22 cellular contexts compared by ENCODE assay signal in genomic region chr5:178376906-178377582, GRCh38.
DNase-seq lines count a peak whose midpoint lies in the region; ATAC-seq, FAIRE-seq and TF ChIP-seq lines count a peak whose summit lies in the region.
"Had no signal": no experiment of that assay in that cellular context is flagged by ENCODE, and none has a peak within 500 bp of the region (broad histone marks: within the 10 kb centered on the region; RNA-seq: fewer than 3 reads in every experiment).

No MANE protein-coding gene starts in this region.

- peaks cover 4% of the 10 kb centered on the region; the same call in 1 of the 2 replicates for H3K4me1 ChIP-seq in IMR-90 (ENCODE audit: control insufficient read depth, insufficient read depth, low read length)
- no peaks in the 10 kb centered on the region for H3K4me1 ChIP-seq in RWPE2 (ENCODE audit: insufficient read depth, poor library complexity, severe bottlenecking)
- H3K4me1 ChIP-seq in ascending aorta, result no peaks in the 10 kb centered on the region
- H3K4me1 ChIP-seq: upper lobe of left lung had no signal

- no peak overlapping the region for H2BK20ac ChIP-seq in IMR-90 (ENCODE audit: low read depth, low read length)

- ATAC-seq in IMR-90 (ENCODE audit: low read depth) (no peak), RWPE2 (ENCODE audit: low read depth) (no peak), HG02970 (IDR thresholded peaks at IDR 0.05; ENCODE audit: low FRiP score, unreplicated experiment) (no peak), HG03139 (IDR thresholded peaks at IDR 0.05; ENCODE audit: unreplicated experiment) (no peak)
- ATAC-seq: CD8-positive, alpha-beta T cell; heart right ventricle had no signal

- H3K79me1 ChIP-seq in IMR-90 (ENCODE audit: low read depth in 1 of 2, low read length in 2 of 2), result no peaks in the 10 kb centered on the region

- BruUV-seq in IMR-90 (replicated peaks; lab: Mats Ljungman, UMichigan), result no TSS peak

- peak; percentile 18 for DNase-seq in IMR-90
- DNase-seq in RWPE2 (ENCODE audit: low spot score), result peak; percentile 59
- DNase-seq in kidney epithelial cell (ENCODE audit: low read depth), result peak; percentile 19
- peak; percentile 64 for DNase-seq in posterior vena cava (ENCODE audit: low spot score)
- no peak for DNase-seq in GM12891 (ENCODE audit: insufficient read length, low spot score)
- no peak for DNase-seq in ascending aorta (ENCODE audit: low spot score in 2 of 2)
- DNase-seq: activated CD4-positive, alpha-beta T cell treated with anti-CD3 and anti-CD28 coated beads, Interleukin-2, amount 50 U/mL, for 48 hours; activated CD4-positive, CD25-positive, alpha-beta regulatory T cell; activated naive CD8-positive, alpha-beta T cell treated with anti-CD3 and anti-CD28 coated beads for 36 hours; CD8-positive, alpha-beta T cell; heart right ventricle; NCI-H1105; NCI-H2029 treated with DMSO at 0.1 percent for 48 hours; NCI-H226; NCI-H774; stimulated activated CD4-positive, alpha-beta T cell treated with anti-CD3 and anti-CD28 coated beads, Interleukin-2, amount 100 ng/mL, for 24 hours; upper lobe of left lung had no signal

- in situ Hi-C loops in IMR-90 (cut with MboI; ENCODE audit: low sequenced_read_pairs), result no loop called here

- no peaks in the 10 kb centered on the region for H3K27me3 ChIP-seq in IMR-90 (ENCODE audit: control insufficient read depth, insufficient read depth, low read length)
- H3K27me3 ChIP-seq in RWPE2 (ENCODE audit: insufficient read depth, poor library complexity, severe bottlenecking), result peaks cover 2% of the 10 kb centered on the region
- H3K27me3 ChIP-seq in kidney epithelial cell (ENCODE audit: control insufficient read depth, insufficient read depth, low read length), result no peaks in the 10 kb centered on the region
- H3K27me3 ChIP-seq in ascending aorta, result no peaks in the 10 kb centered on the region
- H3K27me3 ChIP-seq: neutrophil, upper lobe of left lung had no signal

- H4K8ac ChIP-seq in IMR-90 (ENCODE audit: low read depth in 2 of 2, low read length in 2 of 2), result no peak overlapping the region

- no peak overlapping the region for H3K4me3 ChIP-seq in IMR-90 (ENCODE audit: insufficient read depth, low read depth, low read length)
- no peak overlapping the region for H3K4me3 ChIP-seq in RWPE2 (ENCODE audit: severe bottlenecking)
- no peak overlapping the region for H3K4me3 ChIP-seq in kidney epithelial cell (ENCODE audit: low read depth, low read length)
- H3K4me3 ChIP-seq in ascending aorta, result no peak overlapping the region
- H3K4me3 ChIP-seq: heart right ventricle, skin epidermis, upper lobe of left lung had no signal

- H2AK5ac ChIP-seq in IMR-90 (ENCODE audit: low read depth, low read length), result no peak overlapping the region

- H3K14ac ChIP-seq in IMR-90 (replicated peaks; ENCODE audit: low read depth, low read length), result no peak overlapping the region

- peaks cover 24% of the 10 kb centered on the region for H3K9me3 ChIP-seq in IMR-90 (ENCODE audit: control insufficient read depth, insufficient read depth, low read length)
- no peaks in the 10 kb centered on the region for H3K9me3 ChIP-seq in RWPE2 (ENCODE audit: severe bottlenecking)
- no peaks in the 10 kb centered on the region for H3K9me3 ChIP-seq in ascending aorta
- H3K9me3 ChIP-seq: heart right ventricle, neutrophil, upper lobe of left lung had no signal

- CTCF ChIA-PET in IMR-90 (lab: Yijun Ruan, JAX), result no interaction called here

- H2AK9ac ChIP-seq in IMR-90 (replicated peaks; ENCODE audit: low read depth, low read length, poor library complexity), result no peak overlapping the region

- POLR2A ChIA-PET in IMR-90 (lab: Charles Lee; ENCODE audit: unreplicated experiment), result no interaction called here

- TF ChIP-seq RAD21 in IMR-90 (IDR thresholded peaks at IDR 0.05; ENCODE audit: low read length), result no peak

- TF ChIP-seq POLR2A in IMR-90 (IDR thresholded peaks at IDR 0.05; ENCODE audit: low read depth, low read length) (no peak), GM12891 (IDR thresholded peaks at IDR 0.05; ENCODE audit: low read depth, low read length) (no peak)

- H2BK15ac ChIP-seq in IMR-90 (ENCODE audit: low read depth, low read length), result no peak overlapping the region

- no peak overlapping the region for H3K9ac ChIP-seq in IMR-90 (ENCODE audit: low read depth, low read length)

- H3K23ac ChIP-seq in IMR-90 (ENCODE audit: low read depth, low read length), result no peak overlapping the region

- no peak overlapping the region for H3K4ac ChIP-seq in IMR-90 (ENCODE audit: low read depth, low read length)

- no peak overlapping the region for H2AFZ ChIP-seq in IMR-90 (replicated peaks; ENCODE audit: low read length, poor library complexity)

- H3K9me1 ChIP-seq in IMR-90 (ENCODE audit: insufficient read depth, low read length), result no peaks in the 10 kb centered on the region

- H3K56ac ChIP-seq in IMR-90 (ENCODE audit: extremely low read depth, insufficient read depth, low read length), result no peak overlapping the region

- no peak overlapping the region; the same call in 1 of the 2 replicates for H3K4me2 ChIP-seq in IMR-90 (ENCODE audit: low read depth, low read length)

- FAIRE-seq in GM12891 (lab: Jason Lieb, UNC), result no peak
- FAIRE-seq: HTR-8/SVneo had no signal

- H2BK120ac ChIP-seq in IMR-90 (ENCODE audit: low read depth, low read length), result no peak overlapping the region

- H3K27ac ChIP-seq in IMR-90 (ENCODE audit: insufficient read depth, low read length), result no peak overlapping the region
- no peak overlapping the region for H3K27ac ChIP-seq in RWPE2 (ENCODE audit: poor library complexity, severe bottlenecking)
- no peak overlapping the region for H3K27ac ChIP-seq in ascending aorta
- H3K27ac ChIP-seq: heart right ventricle, neutrophil, skin epidermis, upper lobe of left lung had no signal

- no peak overlapping the region for H2BK5ac ChIP-seq in IMR-90 (ENCODE audit: low read depth, low read length, poor library complexity, severe bottlenecking)

- dilution Hi-C loops in IMR-90 (cut with HindIII; ENCODE audit: low sequenced_read_pairs, unreplicated experiment), result no loop called here

- no peak overlapping the region for H4K5ac ChIP-seq in IMR-90 (ENCODE audit: low read depth, low read length)

- intact Hi-C loops in IMR-90 (cut with micrococcal nuclease), result no loop called here
- intact Hi-C loops in posterior vena cava (cut with DNase I), result no loop called here
- intact Hi-C loops in ascending aorta (cut with DNase I), result no loop called here

- no peak overlapping the region for H4K91ac ChIP-seq in IMR-90 (ENCODE audit: insufficient read depth, low read depth, low read length)

- no peak overlapping the region for H3K18ac ChIP-seq in IMR-90 (ENCODE audit: low read depth, low read length)

- H3K36me3 ChIP-seq in IMR-90 (ENCODE audit: control insufficient read depth, insufficient read depth, low read length) (no peaks in the 10 kb centered on the region), RWPE2 (ENCODE audit: low read depth) (no peaks in the 10 kb centered on the region), kidney epithelial cell (ENCODE audit: control insufficient read depth, insufficient read depth, low read length) (no peaks in the 10 kb centered on the region), ascending aorta (no peaks in the 10 kb centered on the region)
- H3K36me3 ChIP-seq: heart right ventricle, neutrophil, upper lobe of left lung had no signal

- 17% methylated on average over 12 of the region's 19 CpGs; no CpG with 5 or more reads in 1 of the 2 experiments for WGBS in IMR-90 (ENCODE audit: extremely low coverage in 2 of 2, insufficient read length in 1 of 2), 2 experiments

- H4K20me1 ChIP-seq in IMR-90 (ENCODE audit: insufficient read depth, low read length), result no peaks in the 10 kb centered on the region

- no peak for TF ChIP-seq CTCF in IMR-90 (conservative IDR thresholded peaks at IDR 0.05; ENCODE audit: low read depth, low read length)
- no peak for TF ChIP-seq CTCF in RWPE2 (IDR thresholded peaks at IDR 0.05; ENCODE audit: poor library complexity, severe bottlenecking)
- no peak for TF ChIP-seq CTCF in kidney epithelial cell (IDR thresholded peaks at IDR 0.05; ENCODE audit: insufficient read depth, low read length, poor library complexity, severe bottlenecking)
- TF ChIP-seq CTCF in ascending aorta (IDR thresholded peaks at IDR 0.05), result no peak

TF ChIP-seq in IMR-90, 13 proteins besides CTCF, POLR2A, EP300 and RAD21 (continues in another document):
- TF ChIP-seq NFE2L2 (IDR thresholded peaks at IDR 0.05; ENCODE audit: low read depth, low read length) (no peak), RCOR1 (IDR thresholded peaks at IDR 0.05; ENCODE audit: insufficient replicate concordance, low read length) (no peak), RFX5 (IDR thresholded peaks at IDR 0.05; ENCODE audit: low read depth, low read length) (no peak), MXI1 (IDR thresholded peaks at IDR 0.05; ENCODE audit: borderline replicate concordance, low read depth, low read length) (no peak), CEBPB (IDR thresholded peaks at IDR 0.05; ENCODE audit: low read depth, low read length) (no peak), CHD1 (IDR thresholded peaks at IDR 0.05; ENCODE audit: low read depth, low read length) (no peak)

TF ChIP-seq in GM12891, 5 proteins besides CTCF, POLR2A, EP300 and RAD21:
- no peak for TF ChIP-seq SPI1 (IDR thresholded peaks at IDR 0.05; ENCODE audit: low read depth, low read length)
- no peak for TF ChIP-seq POLR2AphosphoS5 (IDR thresholded peaks at IDR 0.05; ENCODE audit: low read depth, low read length)
- TF ChIP-seq PAX5 (IDR thresholded peaks at IDR 0.05; ENCODE audit: insufficient read depth, low read length, severe bottlenecking), result no peak
- TF ChIP-seq TAF1 (IDR thresholded peaks at IDR 0.05; ENCODE audit: low read depth, low read length), result no peak
- no peak for TF ChIP-seq POU2F2 (IDR thresholded peaks at IDR 0.05; ENCODE audit: low read depth, low read length)

Comparison
In these comparisons a context has a peak if more than half of its experiments do, and no peak if none do; other contexts are left out.
1. DNase-seq: peak in IMR-90 (single experiment), RWPE2 (single experiment), kidney epithelial cell (single experiment) and posterior vena cava (single experiment); none in GM12891 (single experiment) and ascending aorta (0 of 2).